In genomic region chr1:155983191-155984023, GRCh38 we compare ENCODE assay signal across 8 cellular contexts. TPM values are rescaled to one million over a fixed set of nuclear protein-coding genes. Genes with fewer than 3 reads are reported as not detected.
DNase-seq lines count a peak whose midpoint lies in the region; ATAC-seq and TF ChIP-seq lines count a peak whose summit lies in the region.

No MANE protein-coding gene starts in this region.

- POLR2A ChIA-PET in IMR-90 (lab: Charles Lee; ENCODE audit: unreplicated experiment), result no interaction called here

- TF ChIP-seq POLR2A in IMR-90 (IDR thresholded peaks at IDR 0.05; ENCODE audit: low read depth, low read length), result peak; percentile 78

- H2AK9ac ChIP-seq in IMR-90 (replicated peaks; ENCODE audit: low read depth, low read length, poor library complexity), result peak overlapping the region; percentile 79

- peak overlapping the region; percentile 95 for H2AK5ac ChIP-seq in IMR-90 (ENCODE audit: low read depth, low read length)

- DNase-seq in EH (ENCODE audit: low read depth), result peak; percentile 100
- peak; percentile 99 for DNase-seq in IMR-90
- peak; percentile 67 for DNase-seq in T1000 (lab: John Stamatoyannopoulos, UW)
- peak; percentile 98 for DNase-seq in foreskin melanocyte
- DNase-seq in renal cortical epithelial cell (ENCODE audit: low read depth), result peak; percentile 62
- DNase-seq in stimulated activated CD4-positive, alpha-beta T cell treated with anti-CD3 and anti-CD28 coated beads, Interleukin-12 subunit alpha, Interleukin-12 subunit beta, amount 100 ng/mL, for 4 hours, result no peak
- DNase-seq in midbrain (lab: John Stamatoyannopoulos, UW), result no peak

- TF ChIP-seq RAD21 in IMR-90 (IDR thresholded peaks at IDR 0.05; ENCODE audit: low read length), result no peak; the same call in 1 of the 2 replicates

- peak overlapping the region; percentile 77 for H3K9ac ChIP-seq in IMR-90 (ENCODE audit: low read depth, low read length)

- H3K14ac ChIP-seq in IMR-90 (replicated peaks; ENCODE audit: low read depth, low read length), result peak overlapping the region; percentile 91

- H2BK20ac ChIP-seq in IMR-90 (ENCODE audit: low read depth, low read length), result peak overlapping the region; percentile 99

- H3K4me2 ChIP-seq in IMR-90 (ENCODE audit: low read depth, low read length), result peak overlapping the region; percentile 61

- peaks cover 26% of the 10 kb centered on the region for H3K9me1 ChIP-seq in IMR-90 (ENCODE audit: insufficient read depth, low read length)

- peak overlapping the region; percentile 83 for H4K5ac ChIP-seq in IMR-90 (ENCODE audit: low read depth, low read length)

- peak overlapping the region; percentile 98 for H2BK120ac ChIP-seq in IMR-90 (ENCODE audit: low read depth, low read length)

- BruUV-seq in IMR-90 (replicated peaks; lab: Mats Ljungman, UMichigan), result no TSS peak

- H3K4ac ChIP-seq in IMR-90 (ENCODE audit: low read depth, low read length), result peak overlapping the region; percentile 94

- intact Hi-C loops in IMR-90 (cut with micrococcal nuclease), result no loop called here

- H3K79me1 ChIP-seq in IMR-90 (ENCODE audit: low read depth in 1 of 2, low read length in 2 of 2), result peaks cover 10 to 53% of the 10 kb centered on the region in 2 experiments; a peak in 3 of 4 replicates

- ATAC-seq in IMR-90 (ENCODE audit: low read depth) (peak; percentile 66), GM19023 (IDR thresholded peaks at IDR 0.05; ENCODE audit: unreplicated experiment) (no peak)

- H3K36me3 ChIP-seq in IMR-90 (ENCODE audit: control insufficient read depth, insufficient read depth, low read length), result no peaks in the 10 kb centered on the region

- H3K9me3 ChIP-seq in IMR-90 (ENCODE audit: control insufficient read depth, insufficient read depth, low read length), result no peaks in the 10 kb centered on the region

- H3K4me1 ChIP-seq in IMR-90 (ENCODE audit: control insufficient read depth, insufficient read depth, low read length), result peaks cover 41% of the 10 kb centered on the region

- peak overlapping the region; percentile 99 for H3K27ac ChIP-seq in IMR-90 (ENCODE audit: insufficient read depth, low read length)

- H3K23ac ChIP-seq in IMR-90 (ENCODE audit: low read depth, low read length), result peak overlapping the region; percentile 93

- peak overlapping the region; percentile 76 to 90 for H4K8ac ChIP-seq in IMR-90 (ENCODE audit: low read depth in 2 of 2, low read length in 2 of 2)

- H4K20me1 ChIP-seq in IMR-90 (ENCODE audit: insufficient read depth, low read length), result no peaks in the 10 kb centered on the region; the same call in 1 of the 2 replicates

- in situ Hi-C loops in IMR-90 (cut with MboI; ENCODE audit: low sequenced_read_pairs), result no loop called here

- CTCF ChIA-PET in IMR-90 (lab: Yijun Ruan, JAX), result interaction anchor here (0.6 to 1.2 kb wide), 2 partner anchors 40 to 45 kb away, joined by 3 read pairs; no protein-coding TSS in a partner anchor

- H3K4me3 ChIP-seq in IMR-90 (ENCODE audit: insufficient read depth, low read depth, low read length), result peak overlapping the region; percentile 28

- H2BK15ac ChIP-seq in IMR-90 (ENCODE audit: low read depth, low read length), result peak overlapping the region; percentile 80; the same call in 2 of the 3 replicates

- peak overlapping the region; percentile 93 for H2BK5ac ChIP-seq in IMR-90 (ENCODE audit: low read depth, low read length, poor library complexity, severe bottlenecking)

- peak overlapping the region; percentile 94 for H4K91ac ChIP-seq in IMR-90 (ENCODE audit: insufficient read depth, low read depth, low read length)

- H3K56ac ChIP-seq in IMR-90 (ENCODE audit: extremely low read depth, insufficient read depth, low read length), result peak overlapping the region; percentile 81

- H3K27me3 ChIP-seq in IMR-90 (ENCODE audit: control insufficient read depth, insufficient read depth, low read length), result no peaks in the 10 kb centered on the region

- peak overlapping the region; percentile 84 for H3K18ac ChIP-seq in IMR-90 (ENCODE audit: low read depth, low read length)

- H2AFZ ChIP-seq in IMR-90 (replicated peaks; ENCODE audit: low read length, poor library complexity), result peak overlapping the region; percentile 59

- TF ChIP-seq CTCF in IMR-90 (conservative IDR thresholded peaks at IDR 0.05; ENCODE audit: low read depth, low read length), result 0 out of 2 replicates have a peak, but pooled peaks have one; percentile 11

- WGBS in IMR-90 (ENCODE audit: extremely low coverage in 2 of 2, insufficient read length in 1 of 2), 2 experiments, result 8% methylated on average over 4 of the region's 4 CpGs; no CpG with 5 or more reads in 1 of the 2 experiments

- dilution Hi-C loops in IMR-90 (cut with HindIII; ENCODE audit: low sequenced_read_pairs, unreplicated experiment), result no loop called here

TF ChIP-seq in IMR-90, 13 proteins besides CTCF, POLR2A, EP300 and RAD21:
- TF ChIP-seq SMC3 (IDR thresholded peaks at IDR 0.05; ENCODE audit: low read depth, low read length), result no peak
- TF ChIP-seq CEBPB (IDR thresholded peaks at IDR 0.05; ENCODE audit: low read depth, low read length), result peak; percentile 98
- 0 out of 2 replicates have a peak, but pooled peaks have one; percentile 11 for TF ChIP-seq FOS (IDR thresholded peaks at IDR 0.05; ENCODE audit: low read depth, low read length)
- no peak for TF ChIP-seq RCOR1 (IDR thresholded peaks at IDR 0.05; ENCODE audit: insufficient replicate concordance, low read length)
- peak; percentile 82; the same call in 1 of the 2 replicates for TF ChIP-seq MAZ (IDR thresholded peaks at IDR 0.05; ENCODE audit: borderline replicate concordance, low read depth, low read length)
- TF ChIP-seq ELK1 (IDR thresholded peaks at IDR 0.05; ENCODE audit: borderline replicate concordance, low read depth, low read length), result no peak

RNA-seq across cellular contexts. Expression of gene ARHGEF2, which starts 5.1 kb away (rescaled TPM):
- total RNA-seq in IMR-90 (2012; rRNA removed) (81.4 and 91.8 TPM in 2 replicates), renal cortical epithelial cell (36.8 and 53.6 TPM in 2 replicates)
- polyA plus RNA-seq in IMR-90 (2012; rRNA removed), result 101 and 117 TPM in 2 replicates
- polyA plus RNA-seq in IMR-90 (2012; cell fraction: cytosol; rRNA removed), result 64.3 and 78.0 TPM in 2 replicates
- 272 and 424 TPM in 2 replicates for polyA plus RNA-seq in IMR-90 (2012; cell fraction: nucleus; rRNA removed; ENCODE audit: low replicate concordance)

RNA-seq across cellular contexts. Expression of gene SSR2, which starts 37.3 kb away (rescaled TPM):
- total RNA-seq in IMR-90 (2012; rRNA removed), result 553 and 927 TPM in 2 replicates
- polyA plus RNA-seq in IMR-90 (2012; rRNA removed), result 952 and 1,264 TPM in 2 replicates
- 935 and 1,213 TPM in 2 replicates for polyA plus RNA-seq in IMR-90 (2012; cell fraction: cytosol; rRNA removed)
- 229 and 499 TPM in 2 replicates for polyA plus RNA-seq in IMR-90 (2012; cell fraction: nucleus; rRNA removed; ENCODE audit: low replicate concordance)
- 366 and 540 TPM in 2 replicates for total RNA-seq in renal cortical epithelial cell

RNA-seq across cellular contexts. Expression of gene RXFP4, which starts 42.0 kb away (rescaled TPM):
- total RNA-seq in IMR-90 (2012; rRNA removed) (not detected in 2 replicates), renal cortical epithelial cell (not detected in 2 replicates)
- not detected in 2 replicates for polyA plus RNA-seq in IMR-90 (2012; rRNA removed)
- polyA plus RNA-seq in IMR-90 (2012; cell fraction: cytosol; rRNA removed), result not detected in 2 replicates
- 0.07 TPM in 1 of 2 replicates, not detected in the other for polyA plus RNA-seq in IMR-90 (2012; cell fraction: nucleus; rRNA removed; ENCODE audit: low replicate concordance)

RNA-seq across cellular contexts. Expression of gene KHDC4, which starts 49.2 kb away (rescaled TPM):
- 22.5 and 28.0 TPM in 2 replicates for total RNA-seq in IMR-90 (2012; rRNA removed)
- polyA plus RNA-seq in IMR-90 (2012; rRNA removed), result 23.4 and 29.9 TPM in 2 replicates
- polyA plus RNA-seq in IMR-90 (2012; cell fraction: cytosol; rRNA removed), result 9.3 and 11.6 TPM in 2 replicates
- 59.4 and 172 TPM in 2 replicates for polyA plus RNA-seq in IMR-90 (2012; cell fraction: nucleus; rRNA removed; ENCODE audit: low replicate concordance)
- 16.8 and 39.1 TPM in 2 replicates for total RNA-seq in renal cortical epithelial cell

Comparison
In these comparisons a context has a peak if more than half of its experiments do, and no peak if none do; other contexts are left out.
1. DNase-seq: peak in EH (single experiment), IMR-90 (single experiment), T1000 (single experiment), foreskin melanocyte (single experiment) and renal cortical epithelial cell (single experiment); none in stimulated activated CD4-positive, alpha-beta T cell treated with anti-CD3 and anti-CD28 coated beads, Interleukin-12 subunit alpha, Interleukin-12 subunit beta, amount 100 ng/mL, for 4 hours (single experiment) and midbrain (single experiment).